In the genomic region with DNA sequence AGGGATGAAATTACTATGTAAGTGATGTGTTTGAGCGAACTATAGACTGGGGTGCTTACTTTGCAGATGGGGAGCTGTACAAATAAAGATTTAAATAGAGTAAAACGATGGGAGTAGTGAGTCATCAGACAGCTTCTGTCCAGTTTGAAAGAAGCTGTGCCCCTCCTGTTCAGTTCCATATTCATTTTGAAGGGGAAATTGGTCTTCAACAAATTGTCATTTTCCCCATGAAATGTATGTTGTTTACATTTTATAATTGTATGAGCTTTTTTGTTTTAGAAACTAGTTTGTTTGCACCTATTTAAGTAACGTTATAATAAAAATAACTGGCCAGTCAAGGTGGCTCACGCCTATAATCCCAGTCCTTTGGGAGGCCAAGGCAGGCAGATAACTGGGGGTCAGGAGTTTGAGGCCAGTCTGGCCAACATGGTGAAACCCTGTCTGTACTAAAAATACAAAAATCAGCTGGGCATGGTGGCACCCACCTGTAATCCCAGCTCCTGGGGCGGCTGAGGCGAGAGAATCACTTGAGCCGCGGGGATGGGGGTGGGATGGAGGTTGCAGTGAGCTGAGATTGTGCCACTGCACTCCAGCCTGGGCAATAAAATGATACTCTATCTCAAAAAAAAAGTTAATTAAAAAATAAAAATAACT, we compare ENCODE assay signal across 1 cellular context.
TF ChIP-seq lines count a peak whose summit lies in the region.

No MANE protein-coding gene starts in this region.

TF ChIP-seq in HepG2, 621 proteins besides CTCF, POLR2A, EP300 and RAD21 (continued from another document):
- TF ChIP-seq, protein P1, sequence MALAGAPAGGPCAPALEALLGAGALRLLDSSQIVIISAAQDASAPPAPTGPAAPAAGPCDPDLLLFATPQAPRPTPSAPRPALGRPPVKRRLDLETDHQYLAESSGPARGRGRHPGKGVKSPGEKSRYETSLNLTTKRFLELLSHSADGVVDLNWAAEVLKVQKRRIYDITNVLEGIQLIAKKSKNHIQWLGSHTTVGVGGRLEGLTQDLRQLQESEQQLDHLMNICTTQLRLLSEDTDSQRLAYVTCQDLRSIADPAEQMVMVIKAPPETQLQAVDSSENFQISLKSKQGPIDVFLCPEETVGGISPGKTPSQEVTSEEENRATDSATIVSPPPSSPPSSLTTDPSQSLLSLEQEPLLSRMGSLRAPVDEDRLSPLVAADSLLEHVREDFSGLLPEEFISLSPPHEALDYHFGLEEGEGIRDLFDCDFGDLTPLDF (CRISPR knock-in tag; IDR thresholded peaks at IDR 0.05): no peak
- no peak for TF ChIP-seq ZNF205 (CRISPR knock-in tag; IDR thresholded peaks at IDR 0.05)
- TF ChIP-seq MBNL3 (CRISPR knock-in tag; conservative IDR thresholded peaks at IDR 0.05): no peak
- peak; percentile 13; the same call in 1 of the 2 replicates for TF ChIP-seq HOMEZ (CRISPR knock-in tag; IDR thresholded peaks at IDR 0.05; ENCODE audit: low read depth)
- no peak for TF ChIP-seq ISX (CRISPR knock-in tag; conservative IDR thresholded peaks at IDR 0.05)
- TF ChIP-seq FOSL1 (CRISPR knock-in tag; IDR thresholded peaks at IDR 0.05; ENCODE audit: borderline replicate concordance): peak; percentile 40; the same call in 1 of the 2 replicates
- TF ChIP-seq SRF (IDR thresholded peaks at IDR 0.05; ENCODE audit: low read depth, low read length): no peak
- no peak for TF ChIP-seq HOXA7 (CRISPR knock-in tag; IDR thresholded peaks at IDR 0.05)
- TF ChIP-seq, protein P2, sequence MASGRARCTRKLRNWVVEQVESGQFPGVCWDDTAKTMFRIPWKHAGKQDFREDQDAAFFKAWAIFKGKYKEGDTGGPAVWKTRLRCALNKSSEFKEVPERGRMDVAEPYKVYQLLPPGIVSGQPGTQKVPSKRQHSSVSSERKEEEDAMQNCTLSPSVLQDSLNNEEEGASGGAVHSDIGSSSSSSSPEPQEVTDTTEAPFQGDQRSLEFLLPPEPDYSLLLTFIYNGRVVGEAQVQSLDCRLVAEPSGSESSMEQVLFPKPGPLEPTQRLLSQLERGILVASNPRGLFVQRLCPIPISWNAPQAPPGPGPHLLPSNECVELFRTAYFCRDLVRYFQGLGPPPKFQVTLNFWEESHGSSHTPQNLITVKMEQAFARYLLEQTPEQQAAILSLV (CRISPR knock-in tag; IDR thresholded peaks at IDR 0.05; ENCODE audit: borderline replicate concordance): no peak
- TF ChIP-seq, protein P3, sequence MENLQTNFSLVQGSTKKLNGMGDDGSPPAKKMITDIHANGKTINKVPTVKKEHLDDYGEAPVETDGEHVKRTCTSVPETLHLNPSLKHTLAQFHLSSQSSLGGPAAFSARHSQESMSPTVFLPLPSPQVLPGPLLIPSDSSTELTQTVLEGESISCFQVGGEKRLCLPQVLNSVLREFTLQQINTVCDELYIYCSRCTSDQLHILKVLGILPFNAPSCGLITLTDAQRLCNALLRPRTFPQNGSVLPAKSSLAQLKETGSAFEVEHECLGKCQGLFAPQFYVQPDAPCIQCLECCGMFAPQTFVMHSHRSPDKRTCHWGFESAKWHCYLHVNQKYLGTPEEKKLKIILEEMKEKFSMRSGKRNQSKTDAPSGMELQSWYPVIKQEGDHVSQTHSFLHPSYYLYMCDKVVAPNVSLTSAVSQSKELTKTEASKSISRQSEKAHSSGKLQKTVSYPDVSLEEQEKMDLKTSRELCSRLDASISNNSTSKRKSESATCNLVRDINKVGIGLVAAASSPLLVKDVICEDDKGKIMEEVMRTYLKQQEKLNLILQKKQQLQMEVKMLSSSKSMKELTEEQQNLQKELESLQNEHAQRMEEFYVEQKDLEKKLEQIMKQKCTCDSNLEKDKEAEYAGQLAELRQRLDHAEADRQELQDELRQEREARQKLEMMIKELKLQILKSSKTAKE (CRISPR knock-in tag; IDR thresholded peaks at IDR 0.05; ENCODE audit: borderline replicate concordance): no peak
- TF ChIP-seq ZBTB2 (CRISPR knock-in tag; IDR thresholded peaks at IDR 0.05; ENCODE audit: low read depth): no peak
- TF ChIP-seq SP5 (CRISPR knock-in tag; IDR thresholded peaks at IDR 0.05; ENCODE audit: borderline replicate concordance, low read depth): no peak
- no peak for TF ChIP-seq ZNF12 (CRISPR knock-in tag; IDR thresholded peaks at IDR 0.05)
- no peak for TF ChIP-seq NR3C1 (CRISPR knock-in tag; IDR thresholded peaks at IDR 0.05)
- TF ChIP-seq, protein P4, sequence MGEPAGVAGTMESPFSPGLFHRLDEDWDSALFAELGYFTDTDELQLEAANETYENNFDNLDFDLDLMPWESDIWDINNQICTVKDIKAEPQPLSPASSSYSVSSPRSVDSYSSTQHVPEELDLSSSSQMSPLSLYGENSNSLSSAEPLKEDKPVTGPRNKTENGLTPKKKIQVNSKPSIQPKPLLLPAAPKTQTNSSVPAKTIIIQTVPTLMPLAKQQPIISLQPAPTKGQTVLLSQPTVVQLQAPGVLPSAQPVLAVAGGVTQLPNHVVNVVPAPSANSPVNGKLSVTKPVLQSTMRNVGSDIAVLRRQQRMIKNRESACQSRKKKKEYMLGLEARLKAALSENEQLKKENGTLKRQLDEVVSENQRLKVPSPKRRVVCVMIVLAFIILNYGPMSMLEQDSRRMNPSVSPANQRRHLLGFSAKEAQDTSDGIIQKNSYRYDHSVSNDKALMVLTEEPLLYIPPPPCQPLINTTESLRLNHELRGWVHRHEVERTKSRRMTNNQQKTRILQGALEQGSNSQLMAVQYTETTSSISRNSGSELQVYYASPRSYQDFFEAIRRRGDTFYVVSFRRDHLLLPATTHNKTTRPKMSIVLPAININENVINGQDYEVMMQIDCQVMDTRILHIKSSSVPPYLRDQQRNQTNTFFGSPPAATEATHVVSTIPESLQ (CRISPR knock-in tag; conservative IDR thresholded peaks at IDR 0.05): no peak
- no peak for TF ChIP-seq TERF1 (CRISPR knock-in tag; IDR thresholded peaks at IDR 0.05)
- no peak for TF ChIP-seq ZNF564 (CRISPR knock-in tag; IDR thresholded peaks at IDR 0.05)
- TF ChIP-seq, protein P5, sequence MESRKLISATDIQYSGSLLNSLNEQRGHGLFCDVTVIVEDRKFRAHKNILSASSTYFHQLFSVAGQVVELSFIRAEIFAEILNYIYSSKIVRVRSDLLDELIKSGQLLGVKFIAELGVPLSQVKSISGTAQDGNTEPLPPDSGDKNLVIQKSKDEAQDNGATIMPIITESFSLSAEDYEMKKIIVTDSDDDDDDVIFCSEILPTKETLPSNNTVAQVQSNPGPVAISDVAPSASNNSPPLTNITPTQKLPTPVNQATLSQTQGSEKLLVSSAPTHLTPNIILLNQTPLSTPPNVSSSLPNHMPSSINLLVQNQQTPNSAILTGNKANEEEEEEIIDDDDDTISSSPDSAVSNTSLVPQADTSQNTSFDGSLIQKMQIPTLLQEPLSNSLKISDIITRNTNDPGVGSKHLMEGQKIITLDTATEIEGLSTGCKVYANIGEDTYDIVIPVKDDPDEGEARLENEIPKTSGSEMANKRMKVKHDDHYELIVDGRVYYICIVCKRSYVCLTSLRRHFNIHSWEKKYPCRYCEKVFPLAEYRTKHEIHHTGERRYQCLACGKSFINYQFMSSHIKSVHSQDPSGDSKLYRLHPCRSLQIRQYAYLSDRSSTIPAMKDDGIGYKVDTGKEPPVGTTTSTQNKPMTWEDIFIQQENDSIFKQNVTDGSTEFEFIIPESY (CRISPR knock-in tag; IDR thresholded peaks at IDR 0.05): 0 out of 2 replicates have a peak, but pooled peaks have one; percentile 33
- no peak; the same call in 1 of the 2 replicates for TF ChIP-seq SAP130 (CRISPR knock-in tag; IDR thresholded peaks at IDR 0.05; ENCODE audit: low read depth)
